In the genomic region with DNA sequence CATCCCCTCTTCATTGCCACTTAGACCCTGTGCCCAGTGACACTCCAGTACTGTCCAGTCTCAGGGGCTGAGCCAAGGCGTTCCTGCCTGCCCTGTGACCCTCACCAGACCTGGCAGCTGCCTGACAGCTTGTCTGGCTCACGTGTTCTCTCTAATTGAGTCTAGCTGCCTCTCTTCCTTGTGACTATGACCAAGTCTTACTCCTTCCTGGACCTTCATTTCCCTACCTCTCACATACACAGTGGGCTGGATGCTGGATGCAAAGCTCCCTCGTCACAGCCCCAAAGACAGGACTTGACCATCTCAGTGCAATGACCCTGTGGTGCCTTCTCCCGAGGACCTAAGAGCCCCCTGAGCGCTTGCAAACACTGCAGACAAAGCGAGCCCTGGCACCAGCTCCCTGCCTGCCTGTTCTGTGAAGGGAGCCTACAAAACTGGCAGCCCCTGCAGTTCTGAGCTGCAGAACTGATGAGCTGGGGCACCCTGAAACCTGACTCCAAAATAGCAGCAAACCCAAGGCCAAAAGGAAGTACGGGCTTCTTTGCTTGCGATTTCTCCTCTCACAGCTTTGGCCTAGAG, we compare ENCODE assay signal across 8 cellular contexts. TPM values are rescaled to one million over a fixed set of nuclear protein-coding genes. Genes with fewer than 3 reads are reported as not detected.
DNase-seq lines count a peak whose midpoint lies in the region; ATAC-seq, FAIRE-seq and TF ChIP-seq lines count a peak whose summit lies in the region.

No MANE protein-coding gene starts in this region.

- H3K9me3 ChIP-seq in DND-41 (ENCODE audit: insufficient read depth, low read length, severe bottlenecking): no peaks in the 10 kb centered on the region
- H3K9me3 ChIP-seq in PC-9 (ENCODE audit: insufficient read depth, low read depth): no peaks in the 10 kb centered on the region
- no peaks in the 10 kb centered on the region for H3K9me3 ChIP-seq in endothelial cell of umbilical vein (replicated peaks; ENCODE audit: control insufficient read depth, insufficient read depth, low read length)
- H3K9me3 ChIP-seq in neural progenitor cell (ENCODE audit: low read depth): no peaks in the 10 kb centered on the region

- H3K36me3 Mint-ChIP-seq in neural progenitor cell: no peaks in the 10 kb centered on the region

- H3K9me2 ChIP-seq in PC-9 (ENCODE audit: insufficient read depth): no peaks in the 10 kb centered on the region

- no peaks in the 10 kb centered on the region for H3K9me3 Mint-ChIP-seq in neural progenitor cell

- peaks cover 56% of the 10 kb centered on the region for H4K20me1 ChIP-seq in DND-41 (ENCODE audit: insufficient read depth, low read length)
- peaks cover 21% of the 10 kb centered on the region for H4K20me1 ChIP-seq in PC-9 (ENCODE audit: insufficient read depth)
- peaks cover 2% of the 10 kb centered on the region for H4K20me1 ChIP-seq in endothelial cell of umbilical vein (replicated peaks; ENCODE audit: control insufficient read depth, extremely low read depth, insufficient read depth, low read length)
- peaks cover 67% of the 10 kb centered on the region for H4K20me1 ChIP-seq in neural progenitor cell (ENCODE audit: low read depth)

- H3K9ac ChIP-seq in DND-41 (ENCODE audit: low read depth, low read length) (peak overlapping the region; percentile 50), endothelial cell of umbilical vein (replicated peaks; ENCODE audit: extremely low read depth, insufficient read depth, low read length) (peak overlapping the region; percentile 10), neural progenitor cell (no peak overlapping the region)

- no peak for TF ChIP-seq POLR2A in endothelial cell of umbilical vein (IDR thresholded peaks at IDR 0.05; ENCODE audit: low read depth, low read length)

- BruUV-seq in PC-9 (replicated peaks; lab: Mats Ljungman, UMichigan): no TSS peak
- no TSS peak for BruUV-seq in endothelial cell of umbilical vein (replicated peaks; lab: Mats Ljungman, UMichigan)

- peak; percentile 28 for FAIRE-seq in endothelial cell of umbilical vein (lab: Jason Lieb, UNC)

- H3F3A ChIP-seq in PC-9 (ENCODE audit: insufficient read depth, low read depth) (no peaks in the 10 kb centered on the region), neural progenitor cell (ENCODE audit: low read depth) (peaks cover 10% of the 10 kb centered on the region)

- no peaks in the 10 kb centered on the region for H3K9me1 ChIP-seq in endothelial cell of umbilical vein (replicated peaks; ENCODE audit: control insufficient read depth, extremely low read depth, insufficient read depth, low read length)

- H3K36me3 ChIP-seq in DND-41 (ENCODE audit: insufficient read depth, low read length): peaks cover 39% of the 10 kb centered on the region
- peaks cover 4% of the 10 kb centered on the region; the same call in 1 of the 2 replicates for H3K36me3 ChIP-seq in PC-9 (ENCODE audit: low read depth)
- H3K36me3 ChIP-seq in endothelial cell of umbilical vein (ENCODE audit: control insufficient read depth in 2 of 2, extremely low read depth in 1 of 2, insufficient read depth in 2 of 2, low read length in 2 of 2): no peaks in the 10 kb centered on the region
- no peaks in the 10 kb centered on the region for H3K36me3 ChIP-seq in neural progenitor cell

- no peak for TF ChIP-seq CTCF in DND-41 (IDR thresholded peaks at IDR 0.05; ENCODE audit: borderline replicate concordance, extremely low read depth, low read length, poor library complexity, severe bottlenecking)
- no peak for TF ChIP-seq CTCF in PC-9 (conservative IDR thresholded peaks at IDR 0.05)
- TF ChIP-seq CTCF in endothelial cell of umbilical vein (IDR thresholded peaks at IDR 0.05; ENCODE audit: extremely low read depth in 1 of 2, insufficient read depth in 1 of 2, low read depth in 1 of 2, low read length in 2 of 2): no peak
- TF ChIP-seq CTCF in neural progenitor cell (IDR thresholded peaks at IDR 0.05): no peak
- no peak for TF ChIP-seq CTCF in GM13976 (IDR thresholded peaks at IDR 0.05; ENCODE audit: borderline replicate concordance, control extremely low read depth, extremely low read depth, insufficient read depth, missing control alignments)

- in situ Hi-C loops in GM13976 (cut with MboI; ENCODE audit: low sequenced_read_pairs, unreplicated experiment): no loop called here

- H3K27me3 ChIP-seq in DND-41 (ENCODE audit: insufficient read depth, low read length, poor library complexity) (no peaks in the 10 kb centered on the region), PC-9 (ENCODE audit: insufficient read depth, low read depth) (no peaks in the 10 kb centered on the region), endothelial cell of umbilical vein (ENCODE audit: control insufficient read depth in 2 of 2, insufficient read depth in 2 of 2, low read length in 2 of 2) (no peaks in the 10 kb centered on the region), neural progenitor cell (peaks cover 16% of the 10 kb centered on the region)

- H3K4me1 Mint-ChIP-seq in neural progenitor cell: peaks cover 37% of the 10 kb centered on the region

- DNase-seq in DND-41 (no peak), PC-9 (no peak), endothelial cell of umbilical vein (ENCODE audit: low read depth, low spot score) (no peak), neural progenitor cell (ENCODE audit: low spot score) (no peak), GM13976 (ENCODE audit: low spot score) (no peak), NCI-H345 (lab: John Stamatoyannopoulos, UW) (no peak)

- CTCF ChIA-PET in PC-9 (lab: Charles Lee) (interaction anchor here (1.0 kb wide), 1 partner anchor 425 kb away, joined by 7 read pairs; no protein-coding TSS in a partner anchor), endothelial cell of umbilical vein (lab: Charles Lee) (interaction anchor here (1.0 to 1.7 kb wide), 3 partner anchors 8 to 22 kb away, joined by 3 to 8 read pairs (median 3); no protein-coding TSS in a partner anchor)

- H3K4me3 ChIP-seq in DND-41 (ENCODE audit: low read depth in 1 of 2, low read length in 2 of 2): peak overlapping the region; percentile 46 to 78; a peak in 3 of 4 replicates
- H3K4me3 ChIP-seq in PC-9: peak overlapping the region; percentile 56
- peak overlapping the region; percentile 24 to 71 (median 55) for H3K4me3 ChIP-seq in endothelial cell of umbilical vein (replicated peaks in 1 of 3; ENCODE audit: insufficient read depth in 1 of 3, low read depth in 1 of 3, low read length in 3 of 3)
- peak overlapping the region; percentile 76 for H3K4me3 ChIP-seq in neural progenitor cell

- no peaks in the 10 kb centered on the region for H3K27me3 Mint-ChIP-seq in neural progenitor cell (ENCODE audit: insufficient read depth, low read depth)

- POLR2A ChIA-PET in PC-9 (lab: Charles Lee; ENCODE audit: unreplicated experiment) (interaction anchor here (0.6 kb wide), 1 partner anchor 55 kb away, joined by 4 read pairs; no protein-coding TSS in a partner anchor), endothelial cell of umbilical vein (lab: Charles Lee) (interaction anchor here (0.7 kb wide), 1 partner anchor 316 kb away, joined by 3 read pairs; a partner anchor contains a TSS)

- H3K79me2 ChIP-seq in DND-41 (ENCODE audit: insufficient read depth, low read length): peaks cover 67% of the 10 kb centered on the region
- peaks cover 51% of the 10 kb centered on the region for H3K79me2 ChIP-seq in PC-9 (ENCODE audit: low read depth)
- H3K79me2 ChIP-seq in endothelial cell of umbilical vein (ENCODE audit: control insufficient read depth, insufficient read depth, low read length): peaks cover 51% of the 10 kb centered on the region
- peaks cover 32% of the 10 kb centered on the region for H3K79me2 ChIP-seq in neural progenitor cell (ENCODE audit: low read depth)

- H3K4me2 ChIP-seq in DND-41 (ENCODE audit: insufficient read depth, low read length) (peak overlapping the region; percentile 98), PC-9 (peak overlapping the region; percentile 94), endothelial cell of umbilical vein (ENCODE audit: insufficient read depth, low read length) (peak overlapping the region; percentile 66), neural progenitor cell (peak overlapping the region; percentile 84)

- H3K27ac ChIP-seq in DND-41 (ENCODE audit: low read length) (peak overlapping the region; percentile 53), PC-9 (no peak overlapping the region), endothelial cell of umbilical vein (ENCODE audit: insufficient read depth, low read depth, low read length) (no peak overlapping the region), neural progenitor cell (no peak overlapping the region)

- H3K27ac Mint-ChIP-seq in neural progenitor cell: no peak overlapping the region

- dilution Hi-C loops in endothelial cell of umbilical vein (cut with MboI; ENCODE audit: extremely low pct_ligation_motif_present, low sequenced_read_pairs): no loop called here

- no peak overlapping the region for H2AFZ ChIP-seq in DND-41 (ENCODE audit: low read depth, low read length)
- no peak overlapping the region for H2AFZ ChIP-seq in PC-9
- H2AFZ ChIP-seq in endothelial cell of umbilical vein (ENCODE audit: low read depth, low read length): no peak overlapping the region
- no peak overlapping the region for H2AFZ ChIP-seq in neural progenitor cell (replicated peaks)

- H3K4me1 ChIP-seq in DND-41 (ENCODE audit: insufficient read depth, low read length) (peaks cover 80% of the 10 kb centered on the region), PC-9 (replicated peaks; ENCODE audit: insufficient read depth) (peaks cover 35% of the 10 kb centered on the region), endothelial cell of umbilical vein (ENCODE audit: control insufficient read depth, extremely low read depth, insufficient read depth, low read length) (peaks cover 59% of the 10 kb centered on the region), neural progenitor cell (peaks cover 18% of the 10 kb centered on the region)

- intact Hi-C loops in PC-9 (cut with micrococcal nuclease; ENCODE audit: unreplicated experiment) (no loop called here), endothelial cell of umbilical vein (cut with micrococcal nuclease) (loop anchor here (1.0 to 10.0 kb wide), 2 partner anchors 360 to 556 kb away; a partner anchor contains a TSS)

- ATAC-seq in DND-41 (ENCODE audit: insufficient read depth, low read depth) (no peak), HG02884 (IDR thresholded peaks at IDR 0.05; ENCODE audit: unreplicated experiment) (no peak), HG02759 (IDR thresholded peaks at IDR 0.05; ENCODE audit: unreplicated experiment) (no peak)

- peak overlapping the region; percentile 95 for H3K4me3 Mint-ChIP-seq in neural progenitor cell

RNA-seq across cellular contexts. Expression of a gene that starts 1.7 kb away (rescaled TPM):
- total RNA-seq in PC-9 (2021) (33.1 and 42.4 TPM in 2 replicates), endothelial cell of umbilical vein (29.1 and 32.8 TPM in 2 replicates), neural progenitor cell (ENCODE audit: low replicate concordance) (16.4 and 45.9 TPM in 2 replicates)
- polyA plus RNA-seq in endothelial cell of umbilical vein: 69.5 and 72.9 TPM in 2 replicates
- 48.1 and 53.8 TPM in 2 replicates for polyA plus RNA-seq in endothelial cell of umbilical vein (2011; cell fraction: cytosol; rRNA removed)
- 22.4 and 25.6 TPM in 2 replicates for polyA plus RNA-seq in endothelial cell of umbilical vein (2011; cell fraction: nucleus; rRNA removed)
- polyA plus RNA-seq in endothelial cell of umbilical vein (2012): 33.5 and 34.1 TPM in 2 replicates
- 23.7 and 33.9 TPM in 2 replicates for polyA minus RNA-seq in endothelial cell of umbilical vein
- polyA minus RNA-seq in endothelial cell of umbilical vein (2011; cell fraction: cytosol; rRNA and poly(A)+ RNA removed): 22.7 TPM
- 9.1 and 11.7 TPM in 2 replicates for polyA minus RNA-seq in endothelial cell of umbilical vein (2011; cell fraction: nucleus; rRNA and poly(A)+ RNA removed)

RNA-seq across cellular contexts. Expression of a gene that starts 3.8 kb away (rescaled TPM):
- total RNA-seq in PC-9 (2021): 34.9 and 45.0 TPM in 2 replicates
- total RNA-seq in endothelial cell of umbilical vein: 23.3 and 25.7 TPM in 2 replicates
- polyA plus RNA-seq in endothelial cell of umbilical vein: 11.1 and 11.4 TPM in 2 replicates
- polyA plus RNA-seq in endothelial cell of umbilical vein (2011; cell fraction: cytosol; rRNA removed): 12.5 and 13.3 TPM in 2 replicates
- 23.8 and 24.1 TPM in 2 replicates for polyA plus RNA-seq in endothelial cell of umbilical vein (2011; cell fraction: nucleus; rRNA removed)
- polyA plus RNA-seq in endothelial cell of umbilical vein (2012): 17.9 and 19.2 TPM in 2 replicates
- polyA minus RNA-seq in endothelial cell of umbilical vein: 37.6 and 41.0 TPM in 2 replicates
- polyA minus RNA-seq in endothelial cell of umbilical vein (2011; cell fraction: cytosol; rRNA and poly(A)+ RNA removed): 17.5 TPM
- polyA minus RNA-seq in endothelial cell of umbilical vein (2011; cell fraction: nucleus; rRNA and poly(A)+ RNA removed): 35.3 and 47.3 TPM in 2 replicates
- 7.8 and 11.9 TPM in 2 replicates for total RNA-seq in neural progenitor cell (ENCODE audit: low replicate concordance)
